In the genomic region with DNA sequence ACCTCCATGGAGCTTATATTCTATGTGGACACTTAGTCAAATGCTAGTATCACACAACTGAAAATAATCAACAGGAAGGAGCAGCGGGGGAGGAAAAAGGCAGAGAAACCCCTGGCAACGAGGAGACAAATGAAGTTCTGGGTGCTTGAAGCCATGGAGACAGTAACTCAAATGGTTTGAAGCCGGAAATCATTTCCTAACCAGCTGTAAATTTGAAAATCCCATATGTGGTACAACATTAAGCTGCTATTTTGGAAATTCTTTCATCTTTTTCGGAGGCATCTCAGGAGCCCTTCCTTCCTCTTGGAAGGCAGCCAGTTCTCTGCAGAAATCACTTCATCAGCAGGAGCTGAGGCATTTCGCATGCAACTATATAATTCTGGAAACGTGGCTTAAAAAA, we compare ENCODE assay signal across 20 cellular contexts.
DNase-seq lines count a peak whose midpoint lies in the region; ATAC-seq and TF ChIP-seq lines count a peak whose summit lies in the region.
"Had no signal": no experiment of that assay in that cellular context is flagged by ENCODE, and none has a peak within 500 bp of the region (broad histone marks: within the 10 kb centered on the region; RNA-seq: fewer than 3 reads in every experiment).

No MANE protein-coding gene starts in this region.

- no peaks in the 10 kb centered on the region for H3K27me3 ChIP-seq in BLaER1 treated with 17β-estradiol and CSF1 and Interleukin-3, amounts not matched to agents 10 nM and 100 nM
- H3K27me3 ChIP-seq: adrenal gland, SJSA1, transverse colon had no signal

- intact Hi-C loops in activated CD4-positive, alpha-beta memory T cell treated with anti-CD3 and anti-CD28 coated beads for 36 hours (cut with micrococcal nuclease) = no loop called here

- H3K4me3 Mint-ChIP-seq in mesothelial cell of epicardium = no peak overlapping the region
- no peak overlapping the region for H3K4me3 Mint-ChIP-seq in activated CD4-positive, alpha-beta memory T cell treated with anti-CD3 and anti-CD28 coated beads for 36 hours
- H3K4me3 Mint-ChIP-seq: B cell; natural killer cell treated with Interleukin-12 subunit alpha and Interleukin-12 subunit beta and Interleukin-15 and Interleukin-18, amount 100 ng/mL, for 72 hours had no signal

- peak overlapping the region in 9 of 10 experiments; percentile 3 to 46 (median 10); a peak in 12 of 20 replicates for H3K4me3 ChIP-seq in BLaER1 treated with 17β-estradiol and CSF1 and Interleukin-3, amounts not matched to agents 10 nM and 100 nM
- H3K4me3 ChIP-seq: adrenal gland, coronary artery, lung, SJSA1, transverse colon had no signal

- POLR2A ChIA-PET in activated CD4-positive, alpha-beta memory T cell treated with anti-CD3 and anti-CD28 coated beads for 36 hours (lab: Charles Lee) = no interaction called here

- peaks cover 12% of the 10 kb centered on the region for H3K9me3 Mint-ChIP-seq in mesothelial cell of epicardium
- no peaks in the 10 kb centered on the region for H3K9me3 Mint-ChIP-seq in activated CD4-positive, alpha-beta memory T cell treated with anti-CD3 and anti-CD28 coated beads for 36 hours
- H3K9me3 Mint-ChIP-seq: natural killer cell treated with Interleukin-12 subunit alpha and Interleukin-12 subunit beta and Interleukin-15 and Interleukin-18, amount 100 ng/mL, for 72 hours had no signal

- no peaks in the 10 kb centered on the region for H3K36me3 ChIP-seq in BLaER1 treated with 17β-estradiol and CSF1 and Interleukin-3, amounts not matched to agents 10 nM and 100 nM
- H3K36me3 ChIP-seq: adrenal gland, SJSA1, transverse colon had no signal

- TF ChIP-seq CTCF in mesothelial cell of epicardium (IDR thresholded peaks at IDR 0.05; ENCODE audit: unreplicated experiment) = no peak

- H3K4me1 ChIP-seq in BLaER1 treated with 17β-estradiol and CSF1 and Interleukin-3, amounts not matched to agents 10 nM and 100 nM = peaks cover 27 to 39% (median 33%) of the 10 kb centered on the region in 10 experiments
- H3K4me1 ChIP-seq: adrenal gland, SJSA1, transverse colon had no signal

- H4K20me1 ChIP-seq in BLaER1 treated with 17β-estradiol and CSF1 and Interleukin-3, amounts not matched to agents 10 nM and 100 nM = no peaks in the 10 kb centered on the region

- peak overlapping the region; percentile 74 for H3K27ac Mint-ChIP-seq in mesothelial cell of epicardium
- H3K27ac Mint-ChIP-seq in activated CD4-positive, alpha-beta memory T cell treated with anti-CD3 and anti-CD28 coated beads for 36 hours = no peak overlapping the region
- H3K27ac Mint-ChIP-seq: B cell; natural killer cell treated with Interleukin-12 subunit alpha and Interleukin-12 subunit beta and Interleukin-15 and Interleukin-18, amount 100 ng/mL, for 72 hours had no signal

- H3K9ac ChIP-seq in BLaER1 treated with 17β-estradiol and CSF1 and Interleukin-3, amounts not matched to agents 10 nM and 100 nM = peak overlapping the region; percentile 6 to 68 (median 52); a peak in 16 of 22 replicates

- DNase-seq in NCI-H2227 (lab: John Stamatoyannopoulos, UW; ENCODE audit: unreplicated experiment) (peak; percentile 14), dermis blood vessel endothelial cell (peak; percentile 9), mesothelial cell of epicardium (ENCODE audit: low spot score in 2 of 2, unreplicated experiment in 2 of 2) (peak in 1 of 2 experiments; percentile 42), NCI-H2107 treated with DMSO at 0.1 percent for 48 hours (lab: John Stamatoyannopoulos, UW; ENCODE audit: unreplicated experiment) (no peak), D341Med (ENCODE audit: low spot score) (no peak)
- no peak for DNase-seq in activated CD4-positive, alpha-beta memory T cell treated with anti-CD3 and anti-CD28 coated beads for 36 hours
- DNase-seq: activated CD4-positive, alpha-beta T cell treated with anti-CD3 and anti-CD28 coated beads, Interleukin-2, amount 50 U/mL, for 4 hours; activated T-cell treated with anti-CD3 and anti-CD28 coated beads, Interleukin-2, amount 50 U/mL, for 48 hours; H7; NCI-H2171 treated with DMSO at 0.1 percent for 48 hours; stimulated activated CD4-positive, alpha-beta T cell treated with anti-CD3 and anti-CD28 coated beads, Interleukin-4, amount 100 ng/mL, for 24 hours; transverse colon had no signal

- no peak for ATAC-seq in HG02588 (IDR thresholded peaks at IDR 0.05; ENCODE audit: unreplicated experiment)

- CTCF ChIA-PET in activated CD4-positive, alpha-beta memory T cell treated with anti-CD3 and anti-CD28 coated beads for 36 hours (lab: Charles Lee) = no interaction called here

- peaks cover 22 to 30% (median 27%) of the 10 kb centered on the region in 11 experiments for H3K9me3 ChIP-seq in BLaER1 treated with 17β-estradiol and CSF1 and Interleukin-3, amounts not matched to agents 10 nM and 100 nM (replicated peaks in 1 of 11)
- H3K9me3 ChIP-seq: adrenal gland, SJSA1, transverse colon had no signal

- peaks cover 23% of the 10 kb centered on the region for H3K4me1 Mint-ChIP-seq in mesothelial cell of epicardium
- H3K4me1 Mint-ChIP-seq in activated CD4-positive, alpha-beta memory T cell treated with anti-CD3 and anti-CD28 coated beads for 36 hours (ENCODE audit: low read depth) = no peaks in the 10 kb centered on the region
- H3K4me1 Mint-ChIP-seq: B cell had no signal

- peak overlapping the region; percentile 69 to 85 (median 81) for H3K27ac ChIP-seq in BLaER1 treated with 17β-estradiol and CSF1 and Interleukin-3, amounts not matched to agents 10 nM and 100 nM
- H3K27ac ChIP-seq: adrenal gland, coronary artery, SJSA1, transverse colon had no signal

- H3K27me3 Mint-ChIP-seq in mesothelial cell of epicardium (ENCODE audit: low read depth) = no peaks in the 10 kb centered on the region
- peaks cover 4% of the 10 kb centered on the region for H3K27me3 Mint-ChIP-seq in activated CD4-positive, alpha-beta memory T cell treated with anti-CD3 and anti-CD28 coated beads for 36 hours

- H3K36me3 Mint-ChIP-seq in mesothelial cell of epicardium = peaks cover 2% of the 10 kb centered on the region
- no peaks in the 10 kb centered on the region for H3K36me3 Mint-ChIP-seq in activated CD4-positive, alpha-beta memory T cell treated with anti-CD3 and anti-CD28 coated beads for 36 hours
- H3K36me3 Mint-ChIP-seq: natural killer cell treated with Interleukin-12 subunit alpha and Interleukin-12 subunit beta and Interleukin-15 and Interleukin-18, amount 100 ng/mL, for 72 hours had no signal

- peak overlapping the region; percentile 58 to 87 (median 74) for H3K4me2 ChIP-seq in BLaER1 treated with 17β-estradiol and CSF1 and Interleukin-3, amounts not matched to agents 10 nM and 100 nM

Comparison
In these comparisons a context has a peak if more than half of its experiments do, and no peak if none do; other contexts are left out.
1. DNase-seq: peak in NCI-H2227 (single experiment) and dermis blood vessel endothelial cell (single experiment); none in NCI-H2107 treated with DMSO at 0.1 percent for 48 hours (single experiment), activated CD4-positive, alpha-beta memory T cell treated with anti-CD3 and anti-CD28 coated beads for 36 hours (single experiment) and D341Med (single experiment).